In genomic region chr2:9994462-9994861, GRCh38 we compare ENCODE assay signal across 25 cellular contexts. TPM values are rescaled to one million over a fixed set of nuclear protein-coding genes. Genes with fewer than 3 reads are reported as not detected.
A peak's percentile ranks its signal among the peaks of the same experiment; 100 is the strongest.
DNase-seq lines count a peak whose midpoint lies in the region; ATAC-seq and TF ChIP-seq lines count a peak whose summit lies in the region.
"Had no signal": no experiment of that assay in that cellular context is flagged by ENCODE, and none has a peak within 500 bp of the region (broad histone marks: within the 10 kb centered on the region; RNA-seq: fewer than 3 reads in every experiment).

No MANE protein-coding gene starts in this region.

- no peaks in the 10 kb centered on the region for H3K4me1 Mint-ChIP-seq in Calu3 (ENCODE audit: low read depth, unreplicated experiment)
- no peaks in the 10 kb centered on the region for H3K4me1 Mint-ChIP-seq in central memory CD8-positive, alpha-beta T cell
- H3K4me1 Mint-ChIP-seq in stimulated activated naive B cell treated with anti-CD40 and anti-IgM and Interleukin-4, amounts not matched to agents 10 μg/mL and 1 μg/mL and 100 μg/mL, for 72 hours = peaks cover 0 to 6% of the 10 kb centered on the region in 2 donors

- H3K27ac ChIP-seq in skeletal muscle tissue (ENCODE audit: low read depth, low read length) = peak overlapping the region; percentile 9
- H3K27ac ChIP-seq: A549, C4-2B, SJSA1 had no signal

- ATAC-seq in central memory CD8-positive, alpha-beta T cell (replicated peaks; ENCODE audit: extremely low read depth, poor library complexity, severe bottlenecking) = no peak
- no peak for ATAC-seq in stimulated activated naive B cell treated with anti-CD40 and anti-IgM and Interleukin-4, amounts not matched to agents 10 μg/mL and 1 μg/mL and 100 μg/mL, for 72 hours (replicated peaks)
- no peak for ATAC-seq in HG03460 (IDR thresholded peaks at IDR 0.05; ENCODE audit: unreplicated experiment)
- ATAC-seq: A549; CD8-positive, alpha-beta T cell had no signal

- peaks cover 4 to 16% (median 12%) of the 10 kb centered on the region in 3 donors for H3K4me1 ChIP-seq in skeletal muscle tissue (ENCODE audit: control insufficient read depth in 3 of 3, insufficient read depth in 3 of 3, low read length in 3 of 3)
- H3K4me1 ChIP-seq: A549, Caco-2 had no signal

- peak overlapping the region; percentile 35 for H3K27ac Mint-ChIP-seq in Calu3 (ENCODE audit: unreplicated experiment)
- H3K27ac Mint-ChIP-seq in central memory CD8-positive, alpha-beta T cell (ENCODE audit: low read depth) = peak overlapping the region; percentile 9
- H3K27ac Mint-ChIP-seq in stimulated activated naive B cell treated with anti-CD40 and anti-IgM and Interleukin-4, amounts not matched to agents 10 μg/mL and 1 μg/mL and 100 μg/mL, for 72 hours = no peak overlapping the region
- H3K27ac Mint-ChIP-seq: CD8-positive, alpha-beta T cell had no signal

- H3K36me3 ChIP-seq in skeletal muscle tissue (ENCODE audit: control insufficient read depth in 3 of 3, insufficient read depth in 3 of 3, low read length in 3 of 3) = peaks cover 0 to 9% (median 0%) of the 10 kb centered on the region in 3 donors
- H3K36me3 ChIP-seq: SJSA1 had no signal

- no peak overlapping the region for H3K4me3 Mint-ChIP-seq in Calu3 (ENCODE audit: low read depth, unreplicated experiment)
- no peak overlapping the region for H3K4me3 Mint-ChIP-seq in central memory CD8-positive, alpha-beta T cell
- H3K4me3 Mint-ChIP-seq in stimulated activated naive B cell treated with anti-CD40 and anti-IgM and Interleukin-4, amounts not matched to agents 10 μg/mL and 1 μg/mL and 100 μg/mL, for 72 hours = no peak overlapping the region
- H3K4me3 Mint-ChIP-seq: CD8-positive, alpha-beta T cell had no signal

- intact Hi-C loops in Calu3 (cut with micrococcal nuclease; ENCODE audit: unreplicated experiment) = no loop called here

- H3K27me3 ChIP-seq in skeletal muscle tissue (ENCODE audit: control insufficient read depth in 3 of 3, insufficient read depth in 3 of 3, low read length in 3 of 3) = no peaks in the 10 kb centered on the region
- H3K27me3 ChIP-seq: SJSA1 had no signal

- H3K9me3 Mint-ChIP-seq in Calu3 (ENCODE audit: low read depth, unreplicated experiment) = no peaks in the 10 kb centered on the region
- H3K9me3 Mint-ChIP-seq in central memory CD8-positive, alpha-beta T cell = no peaks in the 10 kb centered on the region
- H3K9me3 Mint-ChIP-seq in stimulated activated naive B cell treated with anti-CD40 and anti-IgM and Interleukin-4, amounts not matched to agents 10 μg/mL and 1 μg/mL and 100 μg/mL, for 72 hours = no peaks in the 10 kb centered on the region
- H3K9me3 Mint-ChIP-seq: CD8-positive, alpha-beta T cell had no signal

- H3K9ac ChIP-seq in skeletal muscle tissue (ENCODE audit: low read depth in 1 of 3, low read length in 3 of 3) = no peak overlapping the region

- TF ChIP-seq CTCF in Calu3 (IDR thresholded peaks at IDR 0.05; ENCODE audit: unreplicated experiment) = no peak

- no peaks in the 10 kb centered on the region for H3K9me3 ChIP-seq in skeletal muscle tissue (ENCODE audit: control insufficient read depth in 3 of 3, low read length in 3 of 3)
- H3K9me3 ChIP-seq: A549, Caco-2, SJSA1 had no signal

- DNase-seq in Calu3 = no peak
- no peak for DNase-seq in central memory CD8-positive, alpha-beta T cell (ENCODE audit: low spot score in 2 of 2)
- peak; percentile 25 for DNase-seq in islet precursor cell
- no peak for DNase-seq in ureter (ENCODE audit: low spot score)
- DNase-seq in stimulated activated naive B cell treated with anti-CD40 and anti-IgM and Interleukin-4, amounts not matched to agents 10 μg/mL and 1 μg/mL and 100 μg/mL, for 72 hours = no peak
- DNase-seq: Caco-2; CD8-positive, alpha-beta T cell; DMS 273 treated with DMSO at 0.1 percent for 48 hours; DMS79; EL; GDM1; HCEC 1CT; IMR-90; KG1; MM.1S; NCI-H1694; NCI-H2029 treated with DMSO at 0.1 percent for 48 hours; NCI-H69; Right ventricle myocardium superior; RPMI8226 had no signal

- CTCF ChIA-PET in Calu3 (lab: Charles Lee) = no interaction called here

- no TSS peak for BruUV-seq in Calu3 (replicated peaks; lab: Mats Ljungman, UMichigan)

- no peak overlapping the region for H3K4me3 ChIP-seq in skeletal muscle tissue (ENCODE audit: low read length in 3 of 3)
- H3K4me3 ChIP-seq: A549, SJSA1 had no signal

- no peaks in the 10 kb centered on the region for H3K27me3 Mint-ChIP-seq in Calu3 (ENCODE audit: unreplicated experiment)
- no peaks in the 10 kb centered on the region for H3K27me3 Mint-ChIP-seq in central memory CD8-positive, alpha-beta T cell
- peaks cover 11 to 12% of the 10 kb centered on the region in 2 donors for H3K27me3 Mint-ChIP-seq in stimulated activated naive B cell treated with anti-CD40 and anti-IgM and Interleukin-4, amounts not matched to agents 10 μg/mL and 1 μg/mL and 100 μg/mL, for 72 hours

- no peaks in the 10 kb centered on the region for H3K36me3 Mint-ChIP-seq in Calu3 (ENCODE audit: insufficient read depth, unreplicated experiment)
- peaks cover 2% of the 10 kb centered on the region for H3K36me3 Mint-ChIP-seq in central memory CD8-positive, alpha-beta T cell (ENCODE audit: insufficient read depth)
- no peaks in the 10 kb centered on the region for H3K36me3 Mint-ChIP-seq in stimulated activated naive B cell treated with anti-CD40 and anti-IgM and Interleukin-4, amounts not matched to agents 10 μg/mL and 1 μg/mL and 100 μg/mL, for 72 hours
- H3K36me3 Mint-ChIP-seq: CD8-positive, alpha-beta T cell had no signal

RNA-seq across cellular contexts. Expression of gene GRHL1, which starts 43.0 kb away (rescaled TPM):
- total RNA-seq in Calu3 (2022) (9.0 and 11.7 TPM in 2 replicates), skeletal muscle tissue (under 0.01 TPM), ureter (61.6 TPM)

RNA-seq across cellular contexts. Expression of gene KLF11, which starts 48.9 kb away (rescaled TPM):
- total RNA-seq in Calu3 (2022) (6.9 and 10.5 TPM in 2 replicates), skeletal muscle tissue (11.5 TPM), ureter (18.8 TPM)
